ENCODE assay signal across 1 cellular context in genomic region chr11:57653162-57653561, GRCh38.
TF ChIP-seq lines count a peak whose summit lies in the region.

No MANE protein-coding gene starts in this region.

TF ChIP-seq in K562, 482 proteins besides CTCF, POLR2A, EP300 and RAD21 (continues in another document):
- TF ChIP-seq PPARD (CRISPR knock-in tag; IDR thresholded peaks at IDR 0.05) (no peak), ZNF197 (CRISPR knock-in tag; IDR thresholded peaks at IDR 0.05; ENCODE audit: low read depth) (no peak), ZBTB40 (IDR thresholded peaks at IDR 0.05) (peak; percentile 47), ZBTB40 (CRISPR knock-in tag; IDR thresholded peaks at IDR 0.05) (no peak), LEF1 (IDR thresholded peaks at IDR 0.05) (peak; percentile 32; the same call in 1 of the 2 replicates), ATF6 (CRISPR knock-in tag; IDR thresholded peaks at IDR 0.05) (no peak), ILF3 (IDR thresholded peaks at IDR 0.05; ENCODE audit: borderline replicate concordance) (no peak), BRD9 (IDR thresholded peaks at IDR 0.05; ENCODE audit: low read depth, partially characterized antibody) (peak; percentile 37), E2F1 (CRISPR knock-in tag; IDR thresholded peaks at IDR 0.05) (no peak), ZNF780A (CRISPR knock-in tag; IDR thresholded peaks at IDR 0.05) (no peak), DIDO1 (tag; IDR thresholded peaks at IDR 0.05; ENCODE audit: low read depth) (no peak), ZBTB49 (CRISPR knock-in tag; IDR thresholded peaks at IDR 0.05; ENCODE audit: borderline replicate concordance) (no peak), TFAM (CRISPR knock-in tag; conservative IDR thresholded peaks at IDR 0.05) (no peak), NELFE (IDR thresholded peaks at IDR 0.05; ENCODE audit: insufficient read depth, insufficient read length) (no peak), KLF6 (CRISPR knock-in tag; IDR thresholded peaks at IDR 0.05; ENCODE audit: borderline replicate concordance) (no peak), ZNF584 (CRISPR knock-in tag; IDR thresholded peaks at IDR 0.05; ENCODE audit: low read depth) (no peak), GATA2 (CRISPR knock-in tag; IDR thresholded peaks at IDR 0.05) (no peak), NFRKB (IDR thresholded peaks at IDR 0.05; ENCODE audit: low read depth) (peak; percentile 60; the same call in 1 of the 2 replicates), HMGN3 (IDR thresholded peaks at IDR 0.05; ENCODE audit: borderline replicate concordance, extremely low read depth, insufficient read length, low read depth, low read length) (no peak), SNRNP70 (optimal IDR thresholded peaks at IDR 0.05; ENCODE audit: low read depth, low read length) (no peak), CHD4 (IDR thresholded peaks at IDR 0.05; ENCODE audit: insufficient read depth, insufficient replicate concordance, low read depth, low read length, poor library complexity, severe bottlenecking) (no peak), ZNF318 (IDR thresholded peaks at IDR 0.05; ENCODE audit: borderline replicate concordance in 1 of 2, low read depth in 1 of 2) (0 out of 4 replicates have a peak, but pooled peaks of 1 of the 2 experiments have one; percentile 15), THRA (IDR thresholded peaks at IDR 0.05) (no peak), DACH1 (IDR thresholded peaks at IDR 0.05; ENCODE audit: partially characterized antibody) (no peak), FOXJ3 (CRISPR knock-in tag; IDR thresholded peaks at IDR 0.05) (no peak), WHSC1 (IDR thresholded peaks at IDR 0.05; ENCODE audit: low read length) (no peak), HDGF (IDR thresholded peaks at IDR 0.05) (no peak), ZNF140 (CRISPR knock-in tag; IDR thresholded peaks at IDR 0.05) (no peak), ZNF395 (CRISPR knock-in tag; IDR thresholded peaks at IDR 0.05) (no peak), PYGO2 (tag; IDR thresholded peaks at IDR 0.05) (no peak)
